14 cellular contexts compared by ENCODE assay signal in genomic region chr14:59175404-59175803, GRCh38. TPM values are rescaled to one million over a fixed set of nuclear protein-coding genes. Genes with fewer than 3 reads are reported as not detected.
DNase-seq lines count a peak whose midpoint lies in the region; ATAC-seq and TF ChIP-seq lines count a peak whose summit lies in the region.
"Had no signal": no experiment of that assay in that cellular context is flagged by ENCODE, and none has a peak within 500 bp of the region (broad histone marks: within the 10 kb centered on the region; RNA-seq: fewer than 3 reads in every experiment).

No MANE protein-coding gene starts in this region.

- H3K9me3 ChIP-seq in psoas muscle (no peaks in the 10 kb centered on the region), colonic mucosa (no peaks in the 10 kb centered on the region)

- H3K9ac ChIP-seq in colonic mucosa (ENCODE audit: low read depth in 2 of 2, low read length in 2 of 2): no peak overlapping the region

- H3K4me1 ChIP-seq in psoas muscle (no peaks in the 10 kb centered on the region), colonic mucosa (no peaks in the 10 kb centered on the region)

- ATAC-seq in GM18502 (IDR thresholded peaks at IDR 0.05; ENCODE audit: poor library complexity, unreplicated experiment) (peak; percentile 100), GM19467 (IDR thresholded peaks at IDR 0.05; ENCODE audit: unreplicated experiment) (peak; percentile 98), HG02970 (IDR thresholded peaks at IDR 0.05; ENCODE audit: low FRiP score, unreplicated experiment) (peak; percentile 78), psoas muscle (no peak)
- ATAC-seq: T-cell had no signal

- TF ChIP-seq CTCF in psoas muscle (IDR thresholded peaks at IDR 0.05) (no peak), colonic mucosa (IDR thresholded peaks at IDR 0.05) (no peak)

- H3K27me3 ChIP-seq in psoas muscle (ENCODE audit: insufficient read depth in 3 of 3, low read length in 2 of 3) (no peaks in the 10 kb centered on the region), colonic mucosa (no peaks in the 10 kb centered on the region)

- WGBS in psoas muscle, 3 donors: 76 to 82% (median 78%) methylated on average over 3 of the region's 3 CpGs

- intact Hi-C loops in psoas muscle (cut with DNase I): no loop called here
- intact Hi-C loops in colonic mucosa (cut with DNase I): no loop called here

- no peaks in the 10 kb centered on the region for H3K36me3 ChIP-seq in psoas muscle (ENCODE audit: insufficient read depth in 1 of 2, low read depth in 1 of 2)
- H3K36me3 ChIP-seq in colonic mucosa: no peaks in the 10 kb centered on the region

- DNase-seq in MV-4-11 (lab: John Stamatoyannopoulos, UW): peak; percentile 29
- DNase-seq in SHP77 treated with DMSO at 0.1 percent for 48 hours (lab: John Stamatoyannopoulos, UW): no peak
- DNase-seq in psoas muscle: no peak
- DNase-seq in NCI-H1417 (lab: John Stamatoyannopoulos, UW): no peak
- no peak for DNase-seq in colonic mucosa
- DNase-seq: KG1; NCI-H526; stimulated activated CD4-positive, alpha-beta T cell treated with anti-CD3 and anti-CD28 coated beads, Interleukin-2, amount 100 ng/mL, for 24 hours; T-cell had no signal

- H3K27ac ChIP-seq in psoas muscle: no peak overlapping the region
- H3K27ac ChIP-seq in colonic mucosa: no peak overlapping the region
- H3K27ac ChIP-seq: C4-2B, epithelial cell of prostate had no signal

- no peak overlapping the region for H3K4me3 ChIP-seq in psoas muscle
- no peak overlapping the region for H3K4me3 ChIP-seq in colonic mucosa

RNA-seq across cellular contexts. Expression of gene DAAM1, which starts 13.1 kb away (rescaled TPM):
- total RNA-seq in psoas muscle (10 to 100 TPM in 1 of 4 donors, 1 to 10 TPM in 3; 5.7 to 16.0 (median 8.1) TPM), colonic mucosa (10 to 100 TPM; 35.0 to 52.4 TPM)
- 10 to 100 TPM in 1 of 3 donors, 1 to 10 TPM in 2; 6.6 to 37.1 (median 8.9) TPM for polyA plus RNA-seq in psoas muscle

Comparison
In these comparisons a context has a peak if more than half of its experiments do, and no peak if none do; other contexts are left out.
1. ATAC-seq: peak in GM18502 (single experiment), GM19467 (single experiment) and HG02970 (single experiment); none in psoas muscle (0 of 4).